ENCODE assay signal across 2 cellular contexts in genomic region chr22:21510397-21510796, GRCh38. TPM values are rescaled to one million over a fixed set of nuclear protein-coding genes. Genes with fewer than 3 reads are reported as not detected.
"Had no signal": no experiment of that assay in that cellular context is flagged by ENCODE, and none has a peak within 500 bp of the region (broad histone marks: within the 10 kb centered on the region; RNA-seq: fewer than 3 reads in every experiment).

No MANE protein-coding gene starts in this region.

RNA-seq across cellular contexts. Expression of gene RIMBP3C, which starts 40.9 kb away (rescaled TPM):
- total RNA-seq: PC-3 had no signal

RNA-seq across cellular contexts. Expression of gene TMEM191C, which starts 43.2 kb away (rescaled TPM):
- total RNA-seq: M059J had no signal
